Comparison of ENCODE assay signal across 24 cellular contexts in the genomic region with DNA sequence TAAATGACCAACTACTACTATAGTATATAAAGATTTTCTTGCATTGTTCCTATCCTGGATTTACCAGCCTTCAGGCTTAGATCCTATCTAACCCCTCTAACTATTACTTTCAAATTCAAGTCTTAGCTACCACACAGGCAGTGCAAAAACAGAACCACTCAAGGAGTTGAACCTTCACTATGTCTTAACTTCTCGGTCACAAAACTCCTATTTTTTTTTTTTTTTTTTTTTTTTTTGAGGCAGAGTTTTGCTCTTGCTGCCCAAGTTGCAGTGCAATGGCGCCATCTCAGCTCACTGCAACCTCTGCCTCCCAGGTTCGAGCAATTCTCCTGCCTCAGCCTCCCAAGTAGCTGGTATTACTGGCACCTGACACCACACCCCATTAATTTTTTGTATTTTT. TPM values are rescaled to one million over a fixed set of nuclear protein-coding genes. Genes with fewer than 3 reads are reported as not detected.
A peak's percentile ranks its signal among the peaks of the same experiment; 100 is the strongest.
DNase-seq lines count a peak whose midpoint lies in the region; ATAC-seq and TF ChIP-seq lines count a peak whose summit lies in the region.
"Had no signal": no experiment of that assay in that cellular context is flagged by ENCODE, and none has a peak within 500 bp of the region (broad histone marks: within the 10 kb centered on the region; RNA-seq: fewer than 3 reads in every experiment).

No MANE protein-coding gene starts in this region.

- no peaks in the 10 kb centered on the region for H3K27me3 ChIP-seq in A673 (replicated peaks; ENCODE audit: insufficient read depth, low read depth, low read length, poor library complexity)
- H3K27me3 ChIP-seq: heart right ventricle, right atrium auricular region, stomach, transverse colon had no signal

- no peaks in the 10 kb centered on the region for H3K36me3 Mint-ChIP-seq in chondrocyte (ENCODE audit: low read depth)
- no peaks in the 10 kb centered on the region for H3K36me3 Mint-ChIP-seq in natural killer cell
- H3K36me3 Mint-ChIP-seq: CD4-positive, alpha-beta memory T cell; naive B cell had no signal

- H3K9me3 ChIP-seq in A673 (ENCODE audit: low read depth, low read length, poor library complexity, severe bottlenecking) = no peaks in the 10 kb centered on the region
- H3K9me3 ChIP-seq: heart right ventricle, right atrium auricular region, stomach, transverse colon had no signal

- H3K4me3 Mint-ChIP-seq in chondrocyte (ENCODE audit: unreplicated experiment) (no peak overlapping the region), natural killer cell (no peak overlapping the region)
- H3K4me3 Mint-ChIP-seq: CD4-positive, alpha-beta memory T cell; GM23338 had no signal

- no peaks in the 10 kb centered on the region for H3K27me3 Mint-ChIP-seq in chondrocyte (ENCODE audit: low read depth)
- no peaks in the 10 kb centered on the region for H3K27me3 Mint-ChIP-seq in natural killer cell (ENCODE audit: low read depth in 2 of 2)
- H3K27me3 Mint-ChIP-seq: CD4-positive, alpha-beta memory T cell; naive B cell had no signal

- CTCF ChIA-PET in A673 (lab: Charles Lee) = no interaction called here

- H3K36me3 ChIP-seq in A673 (ENCODE audit: insufficient read depth, low read length, poor library complexity, severe bottlenecking) = no peaks in the 10 kb centered on the region
- H3K36me3 ChIP-seq: heart right ventricle, right atrium auricular region, stomach, transverse colon had no signal

- 0 out of 2 replicates have a peak, but pooled peaks have one; percentile 17 for TF ChIP-seq CTCF in A673 (conservative IDR thresholded peaks at IDR 0.05; ENCODE audit: low read depth, low read length)
- peak; percentile 36 for TF ChIP-seq CTCF in chondrocyte (IDR thresholded peaks at IDR 0.05)
- TF ChIP-seq CTCF in natural killer cell (IDR thresholded peaks at IDR 0.05) = no peak

- ATAC-seq in GM18502 (IDR thresholded peaks at IDR 0.05; ENCODE audit: poor library complexity, unreplicated experiment) (peak; percentile 41), natural killer cell (no peak), HG03378 (IDR thresholded peaks at IDR 0.05; ENCODE audit: unreplicated experiment) (no peak), GM21786 (IDR thresholded peaks at IDR 0.05; ENCODE audit: unreplicated experiment) (no peak)
- ATAC-seq: GM23338, heart right ventricle, Right ventricle myocardium inferior had no signal

- peaks cover 36% of the 10 kb centered on the region for H3K4me1 Mint-ChIP-seq in chondrocyte (ENCODE audit: low read depth)
- H3K4me1 Mint-ChIP-seq in natural killer cell = no peaks in the 10 kb centered on the region

- H3K27ac ChIP-seq in A673 (ENCODE audit: low read depth, low read length, poor library complexity, severe bottlenecking) = no peak overlapping the region
- H3K27ac ChIP-seq: epithelial cell of prostate, right atrium auricular region, stomach, transverse colon had no signal

- H3K4me3 ChIP-seq in A673 (ENCODE audit: low read depth, low read length, poor library complexity, severe bottlenecking) = no peak overlapping the region
- H3K4me3 ChIP-seq: GM23338, heart right ventricle, right atrium auricular region, stomach, transverse colon had no signal

- BruUV-seq in A673 (replicated peaks; lab: Mats Ljungman, UMichigan) = no TSS peak

- peaks cover 25% of the 10 kb centered on the region for H3K4me1 ChIP-seq in A673 (ENCODE audit: insufficient read depth, low read length, poor library complexity, severe bottlenecking)
- H3K4me1 ChIP-seq: right atrium auricular region had no signal

- DNase-seq in A673 (ENCODE audit: low spot score) (no peak), NOMO-1 treated with DMSO at 0.1 percent for 48 hours (lab: John Stamatoyannopoulos, UW; ENCODE audit: unreplicated experiment) (peak; percentile 59), chondrocyte (ENCODE audit: low spot score) (no peak), natural killer cell (no peak), NCI-H524 (lab: John Stamatoyannopoulos, UW) (no peak)
- DNase-seq: activated CD4-positive, alpha-beta T cell treated with anti-CD3 and anti-CD28 coated beads for 1 hour; activated naive CD4-positive, alpha-beta T cell treated with anti-CD3 and anti-CD28 coated beads, Interleukin-2, amount 50 U/mL, for 16 hours; CD4-positive, alpha-beta memory T cell; central memory CD4-positive, alpha-beta T cell; DMS 273 treated with DMSO at 0.1 percent for 48 hours; heart right ventricle; mesendoderm; NCI-H524 treated with DMSO at 0.1 percent for 48 hours; stimulated activated CD4-positive, alpha-beta T cell treated with anti-CD3 and anti-CD28 coated beads, Interleukin-12 subunit alpha, Interleukin-12 subunit beta, amount 100 ng/mL, for 4 hours; stomach; transverse colon had no signal

- POLR2A ChIA-PET in A673 (lab: Charles Lee; ENCODE audit: low non-redundant PET) = no interaction called here

- H3K27ac Mint-ChIP-seq in chondrocyte (ENCODE audit: unreplicated experiment) (no peak overlapping the region), natural killer cell (no peak overlapping the region)
- H3K27ac Mint-ChIP-seq: CD4-positive, alpha-beta memory T cell; GM23338 had no signal

- intact Hi-C loops in A673 (cut with micrococcal nuclease; ENCODE audit: unreplicated experiment) = no loop called here
- intact Hi-C loops in natural killer cell (cut with micrococcal nuclease) = no loop called here

- H3K9me3 Mint-ChIP-seq in chondrocyte (ENCODE audit: low read depth) (no peaks in the 10 kb centered on the region), natural killer cell (no peaks in the 10 kb centered on the region)
- H3K9me3 Mint-ChIP-seq: CD4-positive, alpha-beta memory T cell; GM23338; naive B cell had no signal

RNA-seq across cellular contexts. Expression of gene FAM200B, which starts 6.3 kb away (rescaled TPM):
- 27.4 and 29.0 TPM in 2 replicates for total RNA-seq in A673 (2021)
- 26.0 to 33.0 TPM (median 31.8 TPM) in 3 replicates for total RNA-seq in chondrocyte
- 10 to 100 TPM; 14.3 to 15.6 (median 14.5) TPM for total RNA-seq in natural killer cell

RNA-seq across cellular contexts. Expression of gene FBXL5, which starts 20.2 kb away (rescaled TPM):
- total RNA-seq in A673 (2021) (59.7 and 60.1 TPM in 2 replicates), chondrocyte (54.4 to 110 TPM (median 56.9 TPM) in 3 replicates), natural killer cell (100 to 1,000 TPM in 1 of 3 donors, 10 to 100 TPM in 2; 80.2 to 111 (median 92.8) TPM)

RNA-seq across cellular contexts. Expression of gene BST1, which starts 27.5 kb away (rescaled TPM):
- total RNA-seq in A673 (2021) (2.1 and 2.4 TPM in 2 replicates), chondrocyte (0.45 TPM in 1 of 3 replicates, not detected in the others), natural killer cell (1 to 10 TPM; 1.8 to 6.4 (median 2.2) TPM)
